ENCODE assay signal across 8 cellular contexts in the genomic region with DNA sequence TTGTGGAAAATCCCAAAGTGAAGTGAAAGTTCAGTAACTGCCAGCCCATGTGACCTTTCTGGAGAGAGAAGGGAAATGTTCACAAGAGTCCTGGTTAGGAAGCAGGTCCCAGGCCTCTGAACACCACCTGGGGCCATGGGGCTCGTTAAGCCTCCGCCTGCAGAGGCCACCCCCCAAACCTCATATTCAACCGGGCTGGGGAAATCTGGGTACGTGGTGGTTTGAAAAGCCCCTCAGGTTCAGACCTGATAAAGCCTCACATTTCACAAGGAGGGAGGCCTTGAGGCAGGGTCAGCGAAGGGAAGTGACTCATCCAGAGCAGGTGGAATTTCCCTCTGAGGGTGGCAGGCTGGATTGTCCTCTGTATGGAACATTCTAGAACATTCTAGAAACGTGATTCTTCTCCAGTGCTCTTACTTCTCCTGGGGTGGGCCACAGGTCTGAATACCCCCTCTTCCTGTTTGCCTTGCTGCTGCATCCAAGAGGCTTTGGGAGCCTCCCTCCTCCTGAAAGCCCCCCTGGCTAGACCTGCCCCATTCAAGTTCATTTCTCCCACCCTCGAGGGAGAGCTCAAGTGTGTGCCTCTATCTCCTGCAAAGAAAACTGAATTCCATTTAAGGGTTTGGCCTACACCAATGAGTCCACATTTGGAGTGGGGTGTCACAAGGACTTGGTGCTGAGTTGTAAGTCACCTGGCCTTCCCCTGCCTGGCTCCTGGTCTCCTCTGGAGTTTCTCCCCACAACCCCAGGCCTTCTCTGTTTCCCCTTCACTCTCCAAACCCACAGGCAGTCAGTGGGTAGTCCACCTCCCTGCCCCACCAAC. TPM values are rescaled to one million over a fixed set of nuclear protein-coding genes. Genes with fewer than 3 reads are reported as not detected.
DNase-seq lines count a peak whose midpoint lies in the region; ATAC-seq, FAIRE-seq and TF ChIP-seq lines count a peak whose summit lies in the region.

No MANE protein-coding gene starts in this region.

- H3K4me1 Mint-ChIP-seq in WTC11 = peaks cover 60% of the 10 kb centered on the region
- peaks cover 81% of the 10 kb centered on the region for H3K4me1 Mint-ChIP-seq in stimulated activated naive CD8-positive, alpha-beta T cell treated with anti-CD3 and anti-CD28 coated beads, Interleukin-15, Interleukin-2, amounts not matched to agents 100 ng/mL and 50 ng/mL, for 24 hours (ENCODE audit: low read depth)

- H3K36me3 Mint-ChIP-seq in WTC11 = no peaks in the 10 kb centered on the region
- no peaks in the 10 kb centered on the region for H3K36me3 Mint-ChIP-seq in stimulated activated naive CD8-positive, alpha-beta T cell treated with anti-CD3 and anti-CD28 coated beads, Interleukin-15, Interleukin-2, amounts not matched to agents 100 ng/mL and 50 ng/mL, for 24 hours (ENCODE audit: low read depth)

- TF ChIP-seq POLR2A in A549 (IDR thresholded peaks at IDR 0.05; ENCODE audit: low read length) = no peak

- no peak for FAIRE-seq in A549 (lab: Jason Lieb, UNC)

- 25% methylated on average over 6 of the region's 7 CpGs for WGBS in A549 (ENCODE audit: missing lambda C conversion rate)

- CTCF ChIA-PET in A549 (lab: Yijun Ruan, JAX) = interaction anchor here (0.6 to 7.8 kb wide), 35 partner anchors 9 to 1795 kb away, joined by 3 to 158 read pairs (median 4); no protein-coding TSS in a partner anchor
- CTCF ChIA-PET in WTC11 (lab: Charles Lee) = interaction anchor here (0.6 to 13.0 kb wide), 65 partner anchors 9 to 407 kb away, joined by 3 to 336 read pairs (median 4); a partner anchor contains a TSS
- CTCF ChIA-PET in HEK293T (lab: Yijun Ruan, JAX) = interaction anchor here (0.6 to 5.5 kb wide), 19 partner anchors 11 to 486 kb away, joined by 3 to 48 read pairs (median 4); no protein-coding TSS in a partner anchor

- ATAC-seq in A549 (peak; percentile 5 to 12; a peak in 4 of 6 replicates), GM21619 (IDR thresholded peaks at IDR 0.05; ENCODE audit: unreplicated experiment) (peak; percentile 24), WTC11 (no peak), esophagus mucosa (peak; percentile 7)

- H3K4me2 ChIP-seq in A549 = no peak overlapping the region; the same call in 1 of the 3 replicates

- TF ChIP-seq EP300 in A549 (IDR thresholded peaks at IDR 0.05) = no peak

- H3K9me3 Mint-ChIP-seq in WTC11 = no peaks in the 10 kb centered on the region
- H3K9me3 Mint-ChIP-seq in stimulated activated naive CD8-positive, alpha-beta T cell treated with anti-CD3 and anti-CD28 coated beads, Interleukin-15, Interleukin-2, amounts not matched to agents 100 ng/mL and 50 ng/mL, for 24 hours = no peaks in the 10 kb centered on the region

- no peak overlapping the region for H3K4me3 ChIP-seq in A549

- TF ChIP-seq CTCF in A549 (IDR thresholded peaks at IDR 0.05) (no peak; the same call in 1 of the 3 replicates), WTC11 (IDR thresholded peaks at IDR 0.05) (peak; percentile 14; the same call in 1 of the 2 replicates)

- POLR2A ChIA-PET in A549 (lab: Yijun Ruan, JAX) = interaction anchor here (1.3 kb wide), 1 partner anchor 392 kb away, joined by 5 read pairs; no protein-coding TSS in a partner anchor
- POLR2A ChIA-PET in WTC11 (lab: Charles Lee) = no interaction called here
- POLR2A ChIA-PET in HEK293T (lab: Yijun Ruan, JAX) = interaction anchor here (1.4 to 1.9 kb wide), 2 partner anchors 10 kb away, joined by 3 to 5 read pairs; no protein-coding TSS in a partner anchor

- peaks cover 5% of the 10 kb centered on the region; the same call in 1 of the 2 replicates for H3K27me3 Mint-ChIP-seq in WTC11 (ENCODE audit: low read depth)
- no peaks in the 10 kb centered on the region for H3K27me3 Mint-ChIP-seq in stimulated activated naive CD8-positive, alpha-beta T cell treated with anti-CD3 and anti-CD28 coated beads, Interleukin-15, Interleukin-2, amounts not matched to agents 100 ng/mL and 50 ng/mL, for 24 hours

- no peak overlapping the region for H3K27ac Mint-ChIP-seq in WTC11
- H3K27ac Mint-ChIP-seq in stimulated activated naive CD8-positive, alpha-beta T cell treated with anti-CD3 and anti-CD28 coated beads, Interleukin-15, Interleukin-2, amounts not matched to agents 100 ng/mL and 50 ng/mL, for 24 hours = peak overlapping the region; percentile 97

- DNase-seq in A549 (ENCODE audit: low read depth in 1 of 2, low spot score in 1 of 2) (peak in 1 of 2 experiments; percentile 25), WTC11 (ENCODE audit: low spot score) (no peak), nucleus accumbens (lab: John Stamatoyannopoulos, UW) (no peak), NCI-H187 (lab: John Stamatoyannopoulos, UW) (no peak), HEK293T (ENCODE audit: extremely low spot score) (no peak)

- no peaks in the 10 kb centered on the region for H3K9me3 ChIP-seq in A549

- H3K4me3 Mint-ChIP-seq in WTC11 = no peak overlapping the region; the same call in 1 of the 2 replicates
- peak overlapping the region; percentile 71 for H3K4me3 Mint-ChIP-seq in stimulated activated naive CD8-positive, alpha-beta T cell treated with anti-CD3 and anti-CD28 coated beads, Interleukin-15, Interleukin-2, amounts not matched to agents 100 ng/mL and 50 ng/mL, for 24 hours

- peak overlapping the region in 1 of 2 experiments; percentile 73; a peak in 4 of 6 replicates for H3K27ac ChIP-seq in A549

- H3K4me1 ChIP-seq in A549 = peaks cover 41% of the 10 kb centered on the region

- no peak for TF ChIP-seq RAD21 in A549 (conservative IDR thresholded peaks at IDR 0.05 in 1 of 2, IDR thresholded peaks at IDR 0.05 in 1 of 2)

TF ChIP-seq in A549, 52 proteins besides CTCF, POLR2A, EP300 and RAD21:
- TF ChIP-seq, protein P1, sequence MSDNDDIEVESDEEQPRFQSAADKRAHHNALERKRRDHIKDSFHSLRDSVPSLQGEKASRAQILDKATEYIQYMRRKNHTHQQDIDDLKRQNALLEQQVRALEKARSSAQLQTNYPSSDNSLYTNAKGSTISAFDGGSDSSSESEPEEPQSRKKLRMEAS (IDR thresholded peaks at IDR 0.05) = 0 out of 2 replicates have a peak, but pooled peaks have one; percentile 17
- TF ChIP-seq ZFP36 (IDR thresholded peaks at IDR 0.05; ENCODE audit: borderline replicate concordance, partially characterized antibody) = no peak
- TF ChIP-seq ZSCAN20 (CRISPR knock-in tag; IDR thresholded peaks at IDR 0.05) = no peak

TF ChIP-seq in WTC11, 78 proteins besides CTCF, POLR2A, EP300 and RAD21 (continues in another document):
- TF ChIP-seq NR1H2 (CRISPR knock-in tag; IDR thresholded peaks at IDR 0.05) (no peak), EMX1 (CRISPR knock-in tag; IDR thresholded peaks at IDR 0.05) (no peak)
- TF ChIP-seq, protein P2, sequence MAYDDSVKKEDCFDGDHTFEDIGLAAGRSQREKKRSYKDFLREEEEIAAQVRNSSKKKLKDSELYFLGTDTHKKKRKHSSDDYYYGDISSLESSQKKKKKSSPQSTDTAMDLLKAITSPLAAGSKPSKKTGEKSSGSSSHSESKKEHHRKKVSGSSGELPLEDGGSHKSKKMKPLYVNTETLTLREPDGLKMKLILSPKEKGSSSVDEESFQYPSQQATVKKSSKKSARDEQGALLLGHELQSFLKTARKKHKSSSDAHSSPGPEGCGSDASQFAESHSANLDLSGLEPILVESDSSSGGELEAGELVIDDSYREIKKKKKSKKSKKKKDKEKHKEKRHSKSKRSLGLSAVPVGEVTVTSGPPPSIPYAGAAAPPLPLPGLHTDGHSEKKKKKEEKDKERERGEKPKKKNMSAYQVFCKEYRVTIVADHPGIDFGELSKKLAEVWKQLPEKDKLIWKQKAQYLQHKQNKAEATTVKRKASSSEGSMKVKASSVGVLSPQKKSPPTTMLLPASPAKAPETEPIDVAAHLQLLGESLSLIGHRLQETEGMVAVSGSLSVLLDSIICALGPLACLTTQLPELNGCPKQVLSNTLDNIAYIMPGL (CRISPR knock-in tag; IDR thresholded peaks at IDR 0.05) = no peak

TF ChIP-seq in HEK293T, 16 proteins besides CTCF, POLR2A, EP300 and RAD21 (continues in another document):
- TF ChIP-seq NFRKB (IDR thresholded peaks at IDR 0.05) = no peak
- no peak for TF ChIP-seq ELF4 (IDR thresholded peaks at IDR 0.05)
- no peak for TF ChIP-seq SUZ12 (IDR thresholded peaks at IDR 0.05)
- TF ChIP-seq HDGF (IDR thresholded peaks at IDR 0.05; ENCODE audit: borderline replicate concordance) = no peak
- TF ChIP-seq L3MBTL2 (conservative IDR thresholded peaks at IDR 0.05) = no peak
- TF ChIP-seq, protein P3, sequence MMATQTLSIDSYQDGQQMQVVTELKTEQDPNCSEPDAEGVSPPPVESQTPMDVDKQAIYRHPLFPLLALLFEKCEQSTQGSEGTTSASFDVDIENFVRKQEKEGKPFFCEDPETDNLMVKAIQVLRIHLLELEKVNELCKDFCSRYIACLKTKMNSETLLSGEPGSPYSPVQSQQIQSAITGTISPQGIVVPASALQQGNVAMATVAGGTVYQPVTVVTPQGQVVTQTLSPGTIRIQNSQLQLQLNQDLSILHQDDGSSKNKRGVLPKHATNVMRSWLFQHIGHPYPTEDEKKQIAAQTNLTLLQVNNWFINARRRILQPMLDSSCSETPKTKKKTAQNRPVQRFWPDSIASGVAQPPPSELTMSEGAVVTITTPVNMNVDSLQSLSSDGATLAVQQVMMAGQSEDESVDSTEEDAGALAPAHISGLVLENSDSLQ (IDR thresholded peaks at IDR 0.05) = no peak
- no peak for TF ChIP-seq FOXM1 (IDR thresholded peaks at IDR 0.05; ENCODE audit: borderline replicate concordance)
- no peak for TF ChIP-seq LEF1 (IDR thresholded peaks at IDR 0.05; ENCODE audit: borderline replicate concordance)

RNA-seq across cellular contexts. Expression of a gene that starts 6.3 kb away (rescaled TPM):
- polyA plus RNA-seq in A549 (2011; rRNA removed) (23.7 and 25.9 TPM in 2 replicates), A549 (2017; fragmentation: RNase III; extraction: RNeasy Plus Mini Kit Qiagen cat#74134 plus additional on column Dnase treatment) (29.7 to 55.6 TPM (median 48.9 TPM) in 3 replicates)
- polyA plus RNA-seq in A549 (2012; cell fraction: cytosol; rRNA removed) = 22.1 and 23.1 TPM in 2 replicates
- 13.0 and 13.7 TPM in 2 replicates for polyA plus RNA-seq in A549 (2012; cell fraction: nucleus; rRNA removed)
- polyA minus RNA-seq in A549 (2011; rRNA and poly(A)+ RNA removed) = 5.3 and 19.0 TPM in 2 replicates
- total RNA-seq in WTC11 (2021) (1.4 to 2.1 TPM (median 1.6 TPM) in 3 replicates), esophagus mucosa (not detected)

RNA-seq across cellular contexts. Expression of a gene that starts 21.2 kb away (rescaled TPM):
- polyA plus RNA-seq in A549 (2011; rRNA removed) (0.22 and 0.31 TPM in 2 replicates), A549 (2017; fragmentation: RNase III; extraction: RNeasy Plus Mini Kit Qiagen cat#74134 plus additional on column Dnase treatment) (0.12 to 0.13 TPM (median 0.12 TPM) in 3 replicates)
- polyA plus RNA-seq in A549 (2012; cell fraction: cytosol; rRNA removed) = 0.24 and 0.40 TPM in 2 replicates
- 0.45 and 0.65 TPM in 2 replicates for polyA plus RNA-seq in A549 (2012; cell fraction: nucleus; rRNA removed)
- 0.87 and 1.1 TPM in 2 replicates for polyA minus RNA-seq in A549 (2011; rRNA and poly(A)+ RNA removed)
- total RNA-seq in WTC11 (2021) (0.25 to 0.90 TPM (median 0.82 TPM) in 3 replicates), esophagus mucosa (not detected)

RNA-seq across cellular contexts. Expression of a gene that starts 58.2 kb away (rescaled TPM):
- polyA plus RNA-seq in A549 (2011; rRNA removed) = 0.49 and 0.57 TPM in 2 replicates
- 0.29 TPM in 2 replicates for polyA plus RNA-seq in A549 (2012; cell fraction: cytosol; rRNA removed)
- polyA plus RNA-seq in A549 (2012; cell fraction: nucleus; rRNA removed) = 0.07 and 0.17 TPM in 2 replicates
- 0.10 to 0.26 TPM (median 0.24 TPM) in 3 replicates for polyA plus RNA-seq in A549 (2017; fragmentation: RNase III; extraction: RNeasy Plus Mini Kit Qiagen cat#74134 plus additional on column Dnase treatment)
- 0.34 and 1.2 TPM in 2 replicates for polyA minus RNA-seq in A549 (2011; rRNA and poly(A)+ RNA removed)
- 26.2 to 31.6 TPM (median 30.1 TPM) in 3 replicates for total RNA-seq in WTC11 (2021)
- 1.6 TPM for total RNA-seq in esophagus mucosa

Comparison
In these comparisons a context has a peak if more than half of its experiments do, and no peak if none do; other contexts are left out.
1. RNA of a gene that starts 58.2 kb away (total RNA-seq): 26.2 to 31.6 TPM in WTC11; 1.6 TPM in esophagus mucosa (single experiment); every median in the first group is over 10 times any median in the second.